Comparison of ENCODE assay signal across 10 cellular contexts in the genomic region with DNA sequence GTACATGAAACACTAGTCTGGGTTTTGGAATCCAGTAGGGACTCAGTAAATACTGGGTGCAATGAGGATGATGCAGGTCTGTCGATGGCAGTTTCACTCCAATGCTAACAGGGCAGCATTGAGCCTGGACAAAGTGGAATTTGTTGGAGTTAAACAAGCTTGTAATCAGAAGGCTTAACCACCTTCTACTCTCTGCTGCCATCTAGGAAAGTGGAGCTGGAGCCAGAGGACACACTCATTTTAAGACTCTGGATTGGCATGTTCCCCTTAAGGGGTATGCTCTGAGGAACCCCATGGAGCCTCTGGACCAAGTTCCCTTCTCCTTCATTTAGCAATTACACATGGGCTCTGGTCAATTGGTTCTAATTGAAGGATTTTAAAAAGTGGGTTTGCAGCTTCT.
A peak's percentile ranks its signal among the peaks of the same experiment; 100 is the strongest.
DNase-seq lines count a peak whose midpoint lies in the region; ATAC-seq, FAIRE-seq and TF ChIP-seq lines count a peak whose summit lies in the region.
"Had no signal": no experiment of that assay in that cellular context is flagged by ENCODE, and none has a peak within 500 bp of the region (broad histone marks: within the 10 kb centered on the region; RNA-seq: fewer than 3 reads in every experiment).

No MANE protein-coding gene starts in this region.

- no peaks in the 10 kb centered on the region for H3K4me1 Mint-ChIP-seq in natural killer cell treated with Interleukin-12 subunit alpha and Interleukin-12 subunit beta and Interleukin-15 and Interleukin-18, amount 100 ng/mL, for 72 hours (ENCODE audit: low read depth in 2 of 2)

- POLR2A ChIA-PET in AG04450 (lab: Yijun Ruan, JAX), result no interaction called here
- POLR2A ChIA-PET in HepG2 (lab: Yijun Ruan, JAX), result no interaction called here

- BruUV-seq in HepG2 (replicated peaks; lab: Mats Ljungman, UMichigan), result no TSS peak

- H3K4me3 ChIP-seq in AG04450 (ENCODE audit: low read depth, low read length) (no peak overlapping the region), GM23248 (no peak overlapping the region), bronchial epithelial cell (ENCODE audit: low read depth, low read length) (no peak overlapping the region), HepG2 (replicated peaks in 1 of 3; ENCODE audit: insufficient read depth in 1 of 3, low read depth in 2 of 3, low read length in 3 of 3) (no peak overlapping the region), aorta (ENCODE audit: low read length in 2 of 2) (no peak overlapping the region)
- H3K4me3 ChIP-seq: skin epidermis had no signal

- H3K27me3 Mint-ChIP-seq in natural killer cell treated with Interleukin-12 subunit alpha and Interleukin-12 subunit beta and Interleukin-15 and Interleukin-18, amount 100 ng/mL, for 72 hours, result no peaks in the 10 kb centered on the region

- no peaks in the 10 kb centered on the region for H3K36me3 ChIP-seq in GM23248 (ENCODE audit: low read depth)
- H3K36me3 ChIP-seq in bronchial epithelial cell (ENCODE audit: control insufficient read depth, insufficient read depth, low read length), result no peaks in the 10 kb centered on the region
- no peaks in the 10 kb centered on the region for H3K36me3 ChIP-seq in HepG2 (replicated peaks in 1 of 2; ENCODE audit: control insufficient read depth in 1 of 2, insufficient read depth in 2 of 2, low read length in 2 of 2)
- H3K36me3 ChIP-seq in aorta (ENCODE audit: control insufficient read depth in 1 of 2, insufficient read depth in 2 of 2, low read length in 1 of 2), result no peaks in the 10 kb centered on the region

- TF ChIP-seq CTCF in AG04450 (IDR thresholded peaks at IDR 0.05; ENCODE audit: low read depth, low read length) (peak; percentile 30), bronchial epithelial cell (IDR thresholded peaks at IDR 0.05; ENCODE audit: insufficient read depth, low read length, severe bottlenecking) (peak; percentile 22), HepG2 (CRISPR knock-in tag; IDR thresholded peaks at IDR 0.05) (no peak)

- no peak for DNase-seq in AG04450 (ENCODE audit: low read depth, low spot score)
- peak; percentile 20 for DNase-seq in GM23248
- peak; percentile 6 for DNase-seq in bronchial epithelial cell (ENCODE audit: low read depth)
- DNase-seq in HepG2 (ENCODE audit: low spot score), result no peak
- no peak for DNase-seq in NCI-H226
- no peak for DNase-seq in natural killer cell treated with Interleukin-12 subunit alpha and Interleukin-12 subunit beta and Interleukin-15 and Interleukin-18, amount 100 ng/mL, for 72 hours (ENCODE audit: low spot score)
- DNase-seq in T-helper 9 cell, result no peak
- DNase-seq in aorta, result no peak
- DNase-seq: activated effector memory CD4-positive, alpha-beta T cell treated with Interleukin-2 at 50 U/mL for 16 hours had no signal

- H3K9me2 ChIP-seq in GM23248 (ENCODE audit: insufficient read depth), result no peaks in the 10 kb centered on the region

- 20 to 24% methylated on average over 1 of the region's 1 CpG for WGBS in GM23248 (ENCODE audit: low coverage in 1 of 2, low lambda C conversion rate in 2 of 2, missing lambda C conversion rate in 2 of 2), 2 experiments
- WGBS in HepG2 (ENCODE audit: low lambda C conversion rate), result 0% methylated on average over 1 of the region's 1 CpG
- 83 to 93% methylated on average over 1 of the region's 1 CpG for WGBS in aorta, 2 donors

- TF ChIP-seq POLR2A in HepG2 (IDR thresholded peaks at IDR 0.05; ENCODE audit: insufficient read depth in 1 of 2, low read depth in 2 of 2, low read length in 2 of 2), result no peak

- H3K9ac ChIP-seq in GM23248 (no peak overlapping the region), HepG2 (ENCODE audit: insufficient read depth, low read depth, low read length) (no peak overlapping the region)

- FAIRE-seq in bronchial epithelial cell (lab: Jason Lieb, UNC) (no peak), HepG2 (lab: Jason Lieb, UNC) (no peak)

- no peak overlapping the region for H3K4me2 ChIP-seq in GM23248 (ENCODE audit: unreplicated experiment)
- H3K4me2 ChIP-seq in HepG2 (ENCODE audit: low read depth, low read length), result no peak overlapping the region

- TF ChIP-seq RAD21 in HepG2 (CRISPR knock-in tag; IDR thresholded peaks at IDR 0.05), result no peak

- no peak overlapping the region for H2AFZ ChIP-seq in GM23248
- H2AFZ ChIP-seq in HepG2 (ENCODE audit: low read length), result no peak overlapping the region

- TF ChIP-seq EP300 in HepG2 (IDR thresholded peaks at IDR 0.05; ENCODE audit: low read depth in 2 of 2, low read length in 2 of 2), result no peak
- no peak for TF ChIP-seq EP300 in HepG2 (CRISPR knock-in tag; IDR thresholded peaks at IDR 0.05; ENCODE audit: borderline replicate concordance)

- H3K27me3 ChIP-seq in AG04450 (ENCODE audit: control insufficient read depth, insufficient read depth, low read length) (peaks cover 4% of the 10 kb centered on the region), GM23248 (replicated peaks; ENCODE audit: insufficient read depth) (peaks cover 18% of the 10 kb centered on the region), bronchial epithelial cell (ENCODE audit: control insufficient read depth, insufficient read depth, low read length) (no peaks in the 10 kb centered on the region), HepG2 (ENCODE audit: control insufficient read depth in 1 of 2, insufficient read depth in 2 of 2, low read length in 2 of 2) (no peaks in the 10 kb centered on the region), aorta (ENCODE audit: control insufficient read depth in 1 of 2, insufficient read depth in 2 of 2, low read length in 1 of 2) (no peaks in the 10 kb centered on the region)

- no peak overlapping the region for H3K27ac Mint-ChIP-seq in natural killer cell treated with Interleukin-12 subunit alpha and Interleukin-12 subunit beta and Interleukin-15 and Interleukin-18, amount 100 ng/mL, for 72 hours

- no peak overlapping the region for H3K27ac ChIP-seq in AG04450 (ENCODE audit: low read depth, low read length)
- no peak overlapping the region for H3K27ac ChIP-seq in GM23248
- H3K27ac ChIP-seq in HepG2 (ENCODE audit: extremely low read length, insufficient read depth, low read length), result no peak overlapping the region
- no peak overlapping the region for H3K27ac ChIP-seq in aorta (ENCODE audit: low read depth in 1 of 2, low read length in 2 of 2)
- H3K27ac ChIP-seq: skin epidermis had no signal

- no peaks in the 10 kb centered on the region for H3K9me3 ChIP-seq in AG04450 (ENCODE audit: control insufficient read depth, insufficient read depth, low read length)
- no peaks in the 10 kb centered on the region for H3K9me3 ChIP-seq in GM23248 (ENCODE audit: low read depth)
- H3K9me3 ChIP-seq in HepG2 (ENCODE audit: low read length), result no peaks in the 10 kb centered on the region
- H3K9me3 ChIP-seq in aorta (ENCODE audit: control insufficient read depth, low read length), result no peaks in the 10 kb centered on the region

- CTCF ChIA-PET in AG04450 (lab: Charles Lee) (interaction anchor here (0.6 to 1.0 kb wide), 2 partner anchors 28 to 1331 kb away, joined by 3 to 4 read pairs; no protein-coding TSS in a partner anchor), HepG2 (lab: Yijun Ruan, JAX; ENCODE audit: low intra/inter-chr PET ratio, low total read pairs) (no interaction called here)

- in situ Hi-C loops in GM23248 (cut with MboI), result no loop called here
- in situ Hi-C loops in HepG2 (cut with HindIII; ENCODE audit: extremely low pct_ligation_motif_present, low pct_unique_long_range_greater_than_20kb), result no loop called here

- no peaks in the 10 kb centered on the region for H3F3A ChIP-seq in GM23248 (ENCODE audit: insufficient read depth)

- no peaks in the 10 kb centered on the region for H4K20me1 ChIP-seq in GM23248 (ENCODE audit: insufficient read depth)
- H4K20me1 ChIP-seq in HepG2 (ENCODE audit: insufficient read depth, low read length), result no peaks in the 10 kb centered on the region

- no peaks in the 10 kb centered on the region for H3K4me1 ChIP-seq in GM23248 (ENCODE audit: insufficient read depth)
- H3K4me1 ChIP-seq in HepG2 (ENCODE audit: insufficient read depth, low read length), result no peaks in the 10 kb centered on the region
- H3K4me1 ChIP-seq in aorta (ENCODE audit: control insufficient read depth in 1 of 2, insufficient read depth in 2 of 2, low read length in 2 of 2), result peaks cover 2 to 10% of the 10 kb centered on the region in 2 donors

- H3K79me2 ChIP-seq in GM23248 (ENCODE audit: insufficient read depth) (no peaks in the 10 kb centered on the region), HepG2 (ENCODE audit: insufficient read depth, low read length) (no peaks in the 10 kb centered on the region)

- H3K36me3 Mint-ChIP-seq in natural killer cell treated with Interleukin-12 subunit alpha and Interleukin-12 subunit beta and Interleukin-15 and Interleukin-18, amount 100 ng/mL, for 72 hours, result no peaks in the 10 kb centered on the region

- no peak overlapping the region for H3K4me3 Mint-ChIP-seq in natural killer cell treated with Interleukin-12 subunit alpha and Interleukin-12 subunit beta and Interleukin-15 and Interleukin-18, amount 100 ng/mL, for 72 hours

- intact Hi-C loops in HepG2 (cut with micrococcal nuclease; ENCODE audit: unreplicated experiment) (loop anchor here (5.0 kb wide), 1 partner anchor 331 kb away; no protein-coding TSS in a partner anchor), aorta (cut with DNase I) (loop anchor here (10.0 kb wide), 2 partner anchors 52 to 328 kb away; no protein-coding TSS in a partner anchor)

- peak; percentile 43; the same call in 2 of the 3 replicates for ATAC-seq in HepG2
- no peak for ATAC-seq in natural killer cell treated with Interleukin-12 subunit alpha and Interleukin-12 subunit beta and Interleukin-15 and Interleukin-18, amount 100 ng/mL, for 72 hours
- ATAC-seq in aorta (ENCODE audit: low FRiP score), result no peak

- H3K9me3 Mint-ChIP-seq in natural killer cell treated with Interleukin-12 subunit alpha and Interleukin-12 subunit beta and Interleukin-15 and Interleukin-18, amount 100 ng/mL, for 72 hours, result no peaks in the 10 kb centered on the region

TF ChIP-seq in HepG2, 621 proteins besides CTCF, POLR2A, EP300 and RAD21:
- TF ChIP-seq, protein P1, sequence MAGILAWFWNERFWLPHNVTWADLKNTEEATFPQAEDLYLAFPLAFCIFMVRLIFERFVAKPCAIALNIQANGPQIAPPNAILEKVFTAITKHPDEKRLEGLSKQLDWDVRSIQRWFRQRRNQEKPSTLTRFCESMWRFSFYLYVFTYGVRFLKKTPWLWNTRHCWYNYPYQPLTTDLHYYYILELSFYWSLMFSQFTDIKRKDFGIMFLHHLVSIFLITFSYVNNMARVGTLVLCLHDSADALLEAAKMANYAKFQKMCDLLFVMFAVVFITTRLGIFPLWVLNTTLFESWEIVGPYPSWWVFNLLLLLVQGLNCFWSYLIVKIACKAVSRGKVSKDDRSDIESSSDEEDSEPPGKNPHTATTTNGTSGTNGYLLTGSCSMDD (CRISPR knock-in tag; IDR thresholded peaks at IDR 0.05), result no peak
- TF ChIP-seq ZNF441 (CRISPR knock-in tag; IDR thresholded peaks at IDR 0.05; ENCODE audit: borderline replicate concordance), result no peak
- TF ChIP-seq ZNF317 (CRISPR knock-in tag; IDR thresholded peaks at IDR 0.05), result no peak

Comparison
In these comparisons a context has a peak if more than half of its experiments do, and no peak if none do; other contexts are left out.
1. DNase-seq: peak in GM23248 (single experiment) and bronchial epithelial cell (single experiment); none in AG04450 (single experiment), HepG2 (single experiment), NCI-H226 (single experiment), natural killer cell treated with Interleukin-12 subunit alpha and Interleukin-12 subunit beta and Interleukin-15 and Interleukin-18, amount 100 ng/mL, for 72 hours (single experiment), T-helper 9 cell (single experiment) and aorta (0 of 2).